In the genomic region with DNA sequence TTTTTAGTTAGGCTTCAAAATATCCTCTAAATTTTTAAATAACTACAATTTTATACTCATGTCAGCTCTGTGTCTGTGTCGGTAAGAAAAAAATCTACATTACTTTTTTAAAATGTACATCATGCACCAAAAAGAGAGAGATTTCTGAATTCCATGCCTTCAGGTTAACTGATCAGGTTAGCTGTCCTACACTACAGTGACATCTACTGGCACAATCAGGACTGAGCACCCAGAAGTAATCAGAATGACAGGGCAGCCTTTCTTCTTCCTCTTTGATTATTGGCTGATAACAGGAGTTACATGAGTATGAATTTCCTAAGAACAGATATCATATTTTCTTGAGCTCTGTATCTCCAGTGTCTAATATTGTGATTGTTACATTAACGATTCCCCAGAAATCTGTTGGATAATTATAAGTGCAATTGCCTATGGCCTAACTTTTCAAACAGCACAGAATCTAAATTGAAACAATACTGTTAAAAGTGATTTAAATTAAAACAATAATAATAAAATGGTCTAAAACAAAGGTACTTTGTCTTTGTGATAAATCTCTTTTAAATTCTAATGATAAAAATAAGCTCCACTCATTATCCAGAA, we compare ENCODE assay signal across 1 cellular context.
TF ChIP-seq lines count a peak whose summit lies in the region.

No MANE protein-coding gene starts in this region.

TF ChIP-seq in GM12878, 131 proteins besides CTCF, POLR2A, EP300 and RAD21 (continued from another document):
- TF ChIP-seq, protein P1, sequence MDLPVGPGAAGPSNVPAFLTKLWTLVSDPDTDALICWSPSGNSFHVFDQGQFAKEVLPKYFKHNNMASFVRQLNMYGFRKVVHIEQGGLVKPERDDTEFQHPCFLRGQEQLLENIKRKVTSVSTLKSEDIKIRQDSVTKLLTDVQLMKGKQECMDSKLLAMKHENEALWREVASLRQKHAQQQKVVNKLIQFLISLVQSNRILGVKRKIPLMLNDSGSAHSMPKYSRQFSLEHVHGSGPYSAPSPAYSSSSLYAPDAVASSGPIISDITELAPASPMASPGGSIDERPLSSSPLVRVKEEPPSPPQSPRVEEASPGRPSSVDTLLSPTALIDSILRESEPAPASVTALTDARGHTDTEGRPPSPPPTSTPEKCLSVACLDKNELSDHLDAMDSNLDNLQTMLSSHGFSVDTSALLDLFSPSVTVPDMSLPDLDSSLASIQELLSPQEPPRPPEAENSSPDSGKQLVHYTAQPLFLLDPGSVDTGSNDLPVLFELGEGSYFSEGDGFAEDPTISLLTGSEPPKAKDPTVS (IDR thresholded peaks at IDR 0.05; ENCODE audit: low read depth, low read length): 0 out of 2 replicates have a peak, but pooled peaks have one; percentile 30
- TF ChIP-seq SMC3 (IDR thresholded peaks at IDR 0.05; ENCODE audit: borderline replicate concordance, low read length) (peak; percentile 96), YBX1 (IDR thresholded peaks at IDR 0.05) (no peak), SIN3A (IDR thresholded peaks at IDR 0.05; ENCODE audit: low read depth, low read length) (no peak), GATAD2B (conservative IDR thresholded peaks at IDR 0.05; ENCODE audit: low read depth) (no peak)
- TF ChIP-seq, protein P2, sequence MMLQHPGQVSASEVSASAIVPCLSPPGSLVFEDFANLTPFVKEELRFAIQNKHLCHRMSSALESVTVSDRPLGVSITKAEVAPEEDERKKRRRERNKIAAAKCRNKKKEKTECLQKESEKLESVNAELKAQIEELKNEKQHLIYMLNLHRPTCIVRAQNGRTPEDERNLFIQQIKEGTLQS (IDR thresholded peaks at IDR 0.05; ENCODE audit: borderline replicate concordance, extremely low read depth, low read depth, low read length): no peak
- TF ChIP-seq, protein P3, sequence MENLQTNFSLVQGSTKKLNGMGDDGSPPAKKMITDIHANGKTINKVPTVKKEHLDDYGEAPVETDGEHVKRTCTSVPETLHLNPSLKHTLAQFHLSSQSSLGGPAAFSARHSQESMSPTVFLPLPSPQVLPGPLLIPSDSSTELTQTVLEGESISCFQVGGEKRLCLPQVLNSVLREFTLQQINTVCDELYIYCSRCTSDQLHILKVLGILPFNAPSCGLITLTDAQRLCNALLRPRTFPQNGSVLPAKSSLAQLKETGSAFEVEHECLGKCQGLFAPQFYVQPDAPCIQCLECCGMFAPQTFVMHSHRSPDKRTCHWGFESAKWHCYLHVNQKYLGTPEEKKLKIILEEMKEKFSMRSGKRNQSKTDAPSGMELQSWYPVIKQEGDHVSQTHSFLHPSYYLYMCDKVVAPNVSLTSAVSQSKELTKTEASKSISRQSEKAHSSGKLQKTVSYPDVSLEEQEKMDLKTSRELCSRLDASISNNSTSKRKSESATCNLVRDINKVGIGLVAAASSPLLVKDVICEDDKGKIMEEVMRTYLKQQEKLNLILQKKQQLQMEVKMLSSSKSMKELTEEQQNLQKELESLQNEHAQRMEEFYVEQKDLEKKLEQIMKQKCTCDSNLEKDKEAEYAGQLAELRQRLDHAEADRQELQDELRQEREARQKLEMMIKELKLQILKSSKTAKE (IDR thresholded peaks at IDR 0.05; ENCODE audit: low read depth, poor library complexity, severe bottlenecking): peak; percentile 51
